8 cellular contexts compared by ENCODE assay signal in genomic region chr7:137970263-137970975, GRCh38. TPM values are rescaled to one million over a fixed set of nuclear protein-coding genes. Genes with fewer than 3 reads are reported as not detected.
DNase-seq lines count a peak whose midpoint lies in the region; ATAC-seq and TF ChIP-seq lines count a peak whose summit lies in the region.

No MANE protein-coding gene starts in this region.

- H3K27me3 ChIP-seq in heart left ventricle: no peaks in the 10 kb centered on the region

- 22 to 35% (median 29%) methylated on average over 8 of the region's 8 CpGs for WGBS in heart left ventricle, 4 donors

- peak; percentile 48 to 77 (median 72) for ATAC-seq in heart left ventricle
- ATAC-seq in sciatic nerve: peak; percentile 48
- ATAC-seq in GM19035 (IDR thresholded peaks at IDR 0.05; ENCODE audit: unreplicated experiment): no peak
- ATAC-seq in HG02884 (IDR thresholded peaks at IDR 0.05; ENCODE audit: unreplicated experiment): no peak

- H3K36me3 ChIP-seq in heart left ventricle: peaks cover 0 to 6% (median 0%) of the 10 kb centered on the region in 9 donors

- TF ChIP-seq POLR2A in heart left ventricle (IDR thresholded peaks at IDR 0.05): no peak

- intact Hi-C loops in heart left ventricle (cut with DNase I): no loop called here
- intact Hi-C loops in sciatic nerve (cut with DNase I): no loop called here

- DNase-seq in GM04503 (ENCODE audit: low read depth) (peak; percentile 79), amniotic stem cell (lab: John Stamatoyannopoulos, UW) (peak; percentile 49), heart left ventricle (peak; percentile 39 to 75 (median 57)), sciatic nerve (ENCODE audit: low spot score) (no peak), superior temporal gyrus (ENCODE audit: extremely low spot score) (no peak)
- no peak for DNase-seq in activated CD4-positive, alpha-beta T cell treated with anti-CD3 and anti-CD28 coated beads for 4 hours

- no peak for TF ChIP-seq CTCF in heart left ventricle (IDR thresholded peaks at IDR 0.05)

- H3K9me3 ChIP-seq in heart left ventricle: no peaks in the 10 kb centered on the region

- peak overlapping the region in 7 of 12 donors; percentile 7 to 52 (median 30) for H3K27ac ChIP-seq in heart left ventricle

- no peak overlapping the region for H3K4me3 ChIP-seq in heart left ventricle

- H3K4me1 ChIP-seq in heart left ventricle: peaks cover 0 to 80% (median 47%) of the 10 kb centered on the region in 12 donors

RNA-seq across cellular contexts. Expression of gene CREB3L2, which starts 31.5 kb away (rescaled TPM):
- total RNA-seq in heart left ventricle (10 to 100 TPM; 18.3 to 40.6 (median 22.0) TPM), sciatic nerve (103 TPM)
- 10 to 100 TPM in 1 of 2 donors, 1 to 10 TPM in 1; 4.0 to 13.2 TPM for polyA plus RNA-seq in heart left ventricle

Comparison
In these comparisons a context has a peak if more than half of its experiments do, and no peak if none do; other contexts are left out.
1. DNase-seq: peak in GM04503 (single experiment), amniotic stem cell (single experiment) and heart left ventricle (5 of 5); none in sciatic nerve (single experiment), superior temporal gyrus (single experiment) and activated CD4-positive, alpha-beta T cell treated with anti-CD3 and anti-CD28 coated beads for 4 hours (0 of 2).
2. ATAC-seq: peak in heart left ventricle (4 of 4) and sciatic nerve (single experiment); none in GM19035 (single experiment) and HG02884 (single experiment).